Comparison of ENCODE assay signal across 20 cellular contexts in the genomic region with DNA sequence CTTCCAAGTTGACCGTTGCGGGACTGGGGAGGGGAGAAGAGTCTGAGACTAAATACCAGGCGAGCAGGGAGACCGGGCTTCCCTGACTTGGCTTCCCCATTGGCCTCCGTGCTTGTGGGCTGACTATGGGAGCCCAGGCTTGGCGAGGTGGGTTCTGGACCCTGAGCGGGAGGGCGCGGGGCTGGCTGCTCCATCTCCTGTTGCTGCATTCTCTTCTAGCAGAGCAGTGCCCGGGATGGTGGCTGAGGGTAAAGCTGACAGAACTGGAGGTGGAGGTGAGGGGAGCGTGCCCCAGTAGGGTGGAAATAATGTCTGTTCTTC. TPM values are rescaled to one million over a fixed set of nuclear protein-coding genes. Genes with fewer than 3 reads are reported as not detected.
A peak's percentile ranks its signal among the peaks of the same experiment; 100 is the strongest.
DNase-seq lines count a peak whose midpoint lies in the region; ATAC-seq and TF ChIP-seq lines count a peak whose summit lies in the region.
"Had no signal": no experiment of that assay in that cellular context is flagged by ENCODE, and none has a peak within 500 bp of the region (broad histone marks: within the 10 kb centered on the region; RNA-seq: fewer than 3 reads in every experiment).

No MANE protein-coding gene starts in this region.

- POLR2A ChIA-PET in CD8-positive, alpha-beta T cell (lab: Charles Lee), result no interaction called here
- POLR2A ChIA-PET in activated B cell treated with CpG ODN at 0.5 μM for 24 hours (lab: Charles Lee), result no interaction called here

- 49 to 58% (median 53%) methylated on average over 6 to 11 of the region's 11 CpGs for WGBS in spleen, 5 donors

- no peaks in the 10 kb centered on the region for H3K27me3 ChIP-seq in CD8-positive, alpha-beta T cell (ENCODE audit: insufficient read depth, low read length)
- H3K27me3 ChIP-seq in spleen (replicated peaks in 1 of 7), result peaks cover 0 to 49% (median 22%) of the 10 kb centered on the region in 7 donors

- H3K27ac ChIP-seq in CD8-positive, alpha-beta T cell (ENCODE audit: low read depth, low read length), result no peak overlapping the region
- H3K27ac ChIP-seq in spleen, result peak overlapping the region in 4 of 8 donors; percentile 34 to 57 (median 43)
- H3K27ac ChIP-seq: tibial nerve had no signal

- no peak overlapping the region for H3K27ac Mint-ChIP-seq in CD8-positive, alpha-beta T cell
- H3K27ac Mint-ChIP-seq in activated B cell treated with CpG ODN at 0.5 μM for 24 hours, result no peak overlapping the region
- H3K27ac Mint-ChIP-seq in immature natural killer cell, result peak overlapping the region in 4 of 6 donors; percentile 35 to 96 (median 68)
- H3K27ac Mint-ChIP-seq: activated naive CD4-positive, alpha-beta T cell treated with anti-CD3 and anti-CD28 coated beads for 36 hours; dendritic cell treated with granulocyte-macrophage colony-stimulating factor and Interleukin-4, amounts not matched to agents 40 ng/mL and 50 ng/mL, for 4 days; naive thymus-derived CD4-positive, alpha-beta T cell; stimulated activated memory B cell treated with anti-CD40 and anti-IgM and Interleukin-4, amounts not matched to agents 10 μg/mL and 1 μg/mL and 100 μg/mL, for 72 hours had no signal

- no peak for TF ChIP-seq POLR2A in spleen (IDR thresholded peaks at IDR 0.05)

- H3K36me3 ChIP-seq in CD8-positive, alpha-beta T cell (ENCODE audit: insufficient read depth, low read length), result no peaks in the 10 kb centered on the region
- no peaks in the 10 kb centered on the region for H3K36me3 ChIP-seq in spleen
- H3K36me3 ChIP-seq: HAP-1, tibial nerve had no signal

- peaks cover 14% of the 10 kb centered on the region for H3K27me3 Mint-ChIP-seq in CD8-positive, alpha-beta T cell (ENCODE audit: low read depth)
- H3K27me3 Mint-ChIP-seq in activated B cell treated with CpG ODN at 0.5 μM for 24 hours (peaks cover 34% of the 10 kb centered on the region), immature natural killer cell (ENCODE audit: low read depth in 3 of 3) (peaks cover 8 to 19% (median 18%) of the 10 kb centered on the region in 3 donors)

- H3K36me3 Mint-ChIP-seq in CD8-positive, alpha-beta T cell, result no peaks in the 10 kb centered on the region
- H3K36me3 Mint-ChIP-seq in activated B cell treated with CpG ODN at 0.5 μM for 24 hours (ENCODE audit: low read depth), result no peaks in the 10 kb centered on the region
- H3K36me3 Mint-ChIP-seq in immature natural killer cell, result peaks cover 0 to 5% (median 3%) of the 10 kb centered on the region in 3 donors
- H3K36me3 Mint-ChIP-seq: naive thymus-derived CD4-positive, alpha-beta T cell; stimulated activated memory B cell treated with anti-CD40 and anti-IgM and Interleukin-4, amounts not matched to agents 10 μg/mL and 1 μg/mL and 100 μg/mL, for 72 hours had no signal

- peaks cover 28% of the 10 kb centered on the region for H3K4me1 Mint-ChIP-seq in CD8-positive, alpha-beta T cell (ENCODE audit: low read depth)
- peaks cover 20% of the 10 kb centered on the region for H3K4me1 Mint-ChIP-seq in activated B cell treated with CpG ODN at 0.5 μM for 24 hours
- peaks cover 6 to 57% of the 10 kb centered on the region in 2 donors for H3K4me1 Mint-ChIP-seq in immature natural killer cell

- H3K4me3 Mint-ChIP-seq in CD8-positive, alpha-beta T cell, result peak overlapping the region; percentile 32
- H3K4me3 Mint-ChIP-seq in activated B cell treated with CpG ODN at 0.5 μM for 24 hours (peak overlapping the region; percentile 52), immature natural killer cell (peak overlapping the region; percentile 60 to 82 (median 76))
- H3K4me3 Mint-ChIP-seq: activated naive CD4-positive, alpha-beta T cell treated with anti-CD3 and anti-CD28 coated beads for 36 hours; dendritic cell treated with granulocyte-macrophage colony-stimulating factor and Interleukin-4, amounts not matched to agents 40 ng/mL and 50 ng/mL, for 4 days had no signal

- CTCF ChIA-PET in CD8-positive, alpha-beta T cell (lab: Charles Lee), result interaction anchor here (1.8 to 5.3 kb wide), 3 partner anchors 117 to 525 kb away, joined by 4 to 70 read pairs (median 25); no protein-coding TSS in a partner anchor
- CTCF ChIA-PET in activated B cell treated with CpG ODN at 0.5 μM for 24 hours (lab: Charles Lee), result interaction anchor here (1.9 to 2.6 kb wide), 4 partner anchors 40 to 525 kb away, joined by 6 to 40 read pairs (median 24); no protein-coding TSS in a partner anchor

- DNase-seq in CD8-positive, alpha-beta T cell, result no peak
- DNase-seq in activated B cell treated with CpG ODN at 0.5 μM for 24 hours (no peak), immature natural killer cell (no peak), spleen (no peak), activated gamma-delta T cell (lab: John Stamatoyannopoulos, UW) (no peak), foreskin fibroblast (no peak)
- DNase-seq in central memory CD4-positive, alpha-beta T cell, result no peak
- DNase-seq: activated naive CD4-positive, alpha-beta T cell treated with anti-CD3 and anti-CD28 coated beads for 36 hours; erythroblast; naive thymus-derived CD4-positive, alpha-beta T cell; NCI-H187; NCI-H510A treated with DMSO at 0.1 percent for 48 hours had no signal

- H3K4me3 ChIP-seq in CD8-positive, alpha-beta T cell (ENCODE audit: low read depth, low read length), result no peak overlapping the region
- H3K4me3 ChIP-seq in spleen, result peak overlapping the region in 6 of 8 donors; percentile 16 to 58 (median 26)
- no peak overlapping the region for H3K4me3 ChIP-seq in foreskin fibroblast (ENCODE audit: low read depth in 1 of 2, low read length in 2 of 2)
- H3K4me3 ChIP-seq: HAP-1, lung had no signal

- no peaks in the 10 kb centered on the region for H3K9me3 ChIP-seq in CD8-positive, alpha-beta T cell (ENCODE audit: low read length)
- H3K9me3 ChIP-seq in spleen, result no peaks in the 10 kb centered on the region
- H3K9me3 ChIP-seq: HAP-1, tibial nerve had no signal

- no peak for TF ChIP-seq CTCF in CD8-positive, alpha-beta T cell (IDR thresholded peaks at IDR 0.05)
- no peak for TF ChIP-seq CTCF in activated B cell treated with CpG ODN at 0.5 μM for 24 hours (IDR thresholded peaks at IDR 0.05)
- TF ChIP-seq CTCF in spleen (IDR thresholded peaks at IDR 0.05 in 8 of 11, conservative IDR thresholded peaks at IDR 0.05 in 3 of 11), result no peak
- no peak for TF ChIP-seq CTCF in foreskin fibroblast (IDR thresholded peaks at IDR 0.05; ENCODE audit: low read depth, low read length)

- intact Hi-C loops in CD8-positive, alpha-beta T cell (cut with DNase I, micrococcal nuclease), result no loop called here
- intact Hi-C loops in activated B cell treated with CpG ODN at 0.5 μM for 24 hours (cut with micrococcal nuclease), result no loop called here
- intact Hi-C loops in spleen (cut with DNase I; ENCODE audit: low total_unique reads), result no loop called here

- H3K4me1 ChIP-seq in CD8-positive, alpha-beta T cell (ENCODE audit: insufficient read depth, low read length), result peaks cover 16% of the 10 kb centered on the region
- H3K4me1 ChIP-seq in spleen, result peaks cover 5 to 33% (median 22%) of the 10 kb centered on the region in 6 donors
- H3K4me1 ChIP-seq: HAP-1 had no signal

- H3K9me3 Mint-ChIP-seq in CD8-positive, alpha-beta T cell, result no peaks in the 10 kb centered on the region
- H3K9me3 Mint-ChIP-seq in activated B cell treated with CpG ODN at 0.5 μM for 24 hours, result no peaks in the 10 kb centered on the region
- H3K9me3 Mint-ChIP-seq in immature natural killer cell, result peaks cover 0 to 1% (median 0%) of the 10 kb centered on the region in 6 donors
- H3K9me3 Mint-ChIP-seq: activated naive CD4-positive, alpha-beta T cell treated with anti-CD3 and anti-CD28 coated beads for 36 hours; dendritic cell treated with granulocyte-macrophage colony-stimulating factor and Interleukin-4, amounts not matched to agents 40 ng/mL and 50 ng/mL, for 4 days; stimulated activated memory B cell treated with anti-CD40 and anti-IgM and Interleukin-4, amounts not matched to agents 10 μg/mL and 1 μg/mL and 100 μg/mL, for 72 hours had no signal

- no peak for ATAC-seq in CD8-positive, alpha-beta T cell
- ATAC-seq in activated B cell treated with CpG ODN at 0.5 μM for 24 hours (ENCODE audit: low read depth), result no peak
- ATAC-seq in HG02588 (IDR thresholded peaks at IDR 0.05; ENCODE audit: unreplicated experiment), result no peak
- ATAC-seq: naive thymus-derived CD4-positive, alpha-beta T cell had no signal

RNA-seq across cellular contexts. Expression of a gene that starts 0.7 kb away (rescaled TPM):
- 1 to 10 TPM; 1.7 to 1.9 TPM for total RNA-seq in CD8-positive, alpha-beta T cell
- total RNA-seq in activated B cell treated with CpG ODN at 0.5 μM for 24 hours, result not detected in 2 replicates
- 10 to 100 TPM; 10.9 to 26.8 (median 21.1) TPM for polyA plus RNA-seq in immature natural killer cell
- 10 to 100 TPM in 3 of 7 donors, 1 to 10 TPM in 4; 1.9 to 24.5 (median 8.6) TPM for total RNA-seq in spleen
- 1 to 10 TPM in 2 of 3 donors, under 1 TPM in 1; 0.61 to 3.3 (median 2.0) TPM for polyA plus RNA-seq in spleen
- total RNA-seq: pulmonary artery endothelial cell had no signal
- polyA plus RNA-seq: AG04450 had no signal

RNA-seq across cellular contexts. Expression of a gene that starts 33.9 kb away (rescaled TPM):
- total RNA-seq in CD8-positive, alpha-beta T cell, result 100 to 1,000 TPM; 106 to 108 TPM
- total RNA-seq in activated B cell treated with CpG ODN at 0.5 μM for 24 hours, result 29.4 and 31.0 TPM in 2 replicates
- polyA plus RNA-seq in immature natural killer cell, result 100 to 1,000 TPM in 1 of 3 donors, 10 to 100 TPM in 2; 55.4 to 126 (median 58.4) TPM
- total RNA-seq in spleen, result 10 to 100 TPM; 33.1 to 49.0 (median 42.3) TPM
- 10 to 100 TPM; 27.8 to 34.2 (median 34.0) TPM for polyA plus RNA-seq in spleen
- polyA plus RNA-seq: AG04450 had no signal

RNA-seq across cellular contexts. Expression of a gene that starts 49.8 kb away (rescaled TPM):
- 10 to 100 TPM; 58.4 to 64.2 TPM for total RNA-seq in CD8-positive, alpha-beta T cell
- 56.3 and 58.0 TPM in 2 replicates for total RNA-seq in activated B cell treated with CpG ODN at 0.5 μM for 24 hours
- 10 to 100 TPM in 2 of 3 donors, 1 to 10 TPM in 1; 9.7 to 15.0 (median 11.0) TPM for polyA plus RNA-seq in immature natural killer cell
- total RNA-seq in spleen, result 100 to 1,000 TPM in 2 of 7 donors, 10 to 100 TPM in 5; 36.2 to 104 (median 78.0) TPM
- 10 to 100 TPM; 16.2 to 31.4 (median 18.4) TPM for polyA plus RNA-seq in spleen

Comparison
In these comparisons a context has a peak if more than half of its experiments do, and no peak if none do; other contexts are left out.
1. H3K4me3 ChIP-seq: peak in spleen (6 of 8); none in CD8-positive, alpha-beta T cell (single experiment) and foreskin fibroblast (0 of 2).
2. H3K27ac Mint-ChIP-seq: peak in immature natural killer cell (4 of 6); none in CD8-positive, alpha-beta T cell (single experiment) and activated B cell treated with CpG ODN at 0.5 μM for 24 hours (single experiment).
3. Peak in every context shown above with its lines, with median percentiles within 50 percentile points of each other: H3K4me3 Mint-ChIP-seq.